In genomic region chr11:84264066-84264465, GRCh38 we compare ENCODE assay signal across 20 cellular contexts.
"Had no signal": no experiment of that assay in that cellular context is flagged by ENCODE, and none has a peak within 500 bp of the region (broad histone marks: within the 10 kb centered on the region; RNA-seq: fewer than 3 reads in every experiment).

No MANE protein-coding gene starts in this region.

- H3K4me3 ChIP-seq: adrenal gland, body of pancreas, lower lobe of right lung, right atrium auricular region, thoracic aorta, upper lobe of left lung had no signal

- H3K4me1 Mint-ChIP-seq: mesothelial cell of epicardium, nephron progenitor cell had no signal

- H3K27ac Mint-ChIP-seq: activated naive CD4-positive, alpha-beta T cell treated with anti-CD3 and anti-CD28 coated beads, Interleukin-2, amount 50 U/mL, for 72 hours; activated T-cell treated with anti-CD3 and anti-CD28 coated beads, Interleukin-2, amount 50 U/mL, for 72 hours; mesothelial cell of epicardium; nephron progenitor cell; progenitor cell of endocrine pancreas; stimulated activated naive CD8-positive, alpha-beta T cell treated with anti-CD3 and anti-CD28 coated beads, Interleukin-15, Interleukin-2, amounts not matched to agents 100 ng/mL and 50 ng/mL, for 24 hours had no signal

- H3K4me3 Mint-ChIP-seq: activated T-cell treated with anti-CD3 and anti-CD28 coated beads, Interleukin-2, amount 50 U/mL, for 72 hours; mesothelial cell of epicardium; nephron progenitor cell; stimulated activated naive CD8-positive, alpha-beta T cell treated with anti-CD3 and anti-CD28 coated beads, Interleukin-15, Interleukin-2, amounts not matched to agents 100 ng/mL and 50 ng/mL, for 24 hours had no signal

- H3K27ac ChIP-seq: adrenal gland, body of pancreas, lower lobe of right lung, right atrium auricular region, thoracic aorta, upper lobe of left lung, VCaP had no signal

- H3K27me3 Mint-ChIP-seq: progenitor cell of endocrine pancreas; stimulated activated naive CD8-positive, alpha-beta T cell treated with anti-CD3 and anti-CD28 coated beads, Interleukin-15, Interleukin-2, amounts not matched to agents 100 ng/mL and 50 ng/mL, for 24 hours had no signal

- H3K9me3 Mint-ChIP-seq: mesothelial cell of epicardium, nephron progenitor cell had no signal

- H3K27me3 ChIP-seq: adrenal gland, body of pancreas, right atrium auricular region, upper lobe of left lung had no signal

- H3K9me3 ChIP-seq: adrenal gland, body of pancreas, lower lobe of right lung, right atrium auricular region, thoracic aorta, upper lobe of left lung had no signal

- DNase-seq: activated CD4-positive, alpha-beta T cell treated with anti-CD3 and anti-CD28 coated beads, Interleukin-2, amount 50 U/mL, for 4 hours; activated CD4-positive, CD25-positive, alpha-beta regulatory T cell treated with anti-CD3 and anti-CD28 coated beads, Interleukin-2, amount 50 U/mL, for 72 hours; activated gamma-delta T cell treated with Interleukin-2 at 50 U/mL for 16 hours; activated T-cell treated with anti-CD3 and anti-CD28 coated beads, Interleukin-2, amount 50 U/mL, for 72 hours; adrenal gland; body of pancreas; islet precursor cell; lower lobe of right lung; nephron progenitor cell; stimulated activated CD4-positive, alpha-beta T cell treated with anti-CD3 and anti-CD28 coated beads, Interleukin-12 subunit alpha, Interleukin-12 subunit beta, amount 100 ng/mL, for 4 hours; stimulated activated CD4-positive, alpha-beta T cell treated with anti-CD3 and anti-CD28 coated beads, Interleukin-1b, Interleukin-23, amount 100 ng/mL, for 48 hours; T-helper 2 cell; upper lobe of left lung had no signal

- H3K36me3 ChIP-seq: adrenal gland, lower lobe of right lung, right atrium auricular region, thoracic aorta, upper lobe of left lung had no signal

- H3K4me1 ChIP-seq: adrenal gland, body of pancreas, lower lobe of right lung, right atrium auricular region, upper lobe of left lung had no signal

- H3K36me3 Mint-ChIP-seq: activated naive CD4-positive, alpha-beta T cell treated with anti-CD3 and anti-CD28 coated beads, Interleukin-2, amount 50 U/mL, for 72 hours; mesothelial cell of epicardium had no signal
